In genomic region chr6:136510782-136511181, GRCh38 we compare ENCODE assay signal across 18 cellular contexts. TPM values are rescaled to one million over a fixed set of nuclear protein-coding genes. Genes with fewer than 3 reads are reported as not detected.
A peak's percentile ranks its signal among the peaks of the same experiment; 100 is the strongest.
DNase-seq lines count a peak whose midpoint lies in the region; ATAC-seq and TF ChIP-seq lines count a peak whose summit lies in the region.
"Had no signal": no experiment of that assay in that cellular context is flagged by ENCODE, and none has a peak within 500 bp of the region (broad histone marks: within the 10 kb centered on the region; RNA-seq: fewer than 3 reads in every experiment).

No MANE protein-coding gene starts in this region.

- no peak for ATAC-seq in WTC11
- ATAC-seq in stimulated activated effector memory CD8-positive, alpha-beta T cell treated with anti-CD3 and anti-CD28 coated beads, Interleukin-12 subunit alpha, Interleukin-12 subunit beta, amount 100 ng/mL, for 72 hours = peak; percentile 80
- ATAC-seq in HG03342 (IDR thresholded peaks at IDR 0.05; ENCODE audit: unreplicated experiment) = no peak
- no peak for ATAC-seq in GM21825 (IDR thresholded peaks at IDR 0.05; ENCODE audit: unreplicated experiment)

- H3K4me1 ChIP-seq in ascending aorta = no peaks in the 10 kb centered on the region
- H3K4me1 ChIP-seq: SJSA1 had no signal

- intact Hi-C loops in ascending aorta (cut with DNase I) = no loop called here

- H3K36me3 ChIP-seq in ascending aorta = no peaks in the 10 kb centered on the region
- H3K36me3 ChIP-seq: esophagus squamous epithelium, pancreas, SJSA1 had no signal

- POLR2A ChIA-PET in WTC11 (lab: Charles Lee) = no interaction called here

- no peaks in the 10 kb centered on the region for H3K27me3 ChIP-seq in ascending aorta
- H3K27me3 ChIP-seq: esophagus squamous epithelium, pancreas, SJSA1 had no signal

- TF ChIP-seq CTCF in WTC11 (IDR thresholded peaks at IDR 0.05) = no peak
- no peak for TF ChIP-seq CTCF in epithelial cell of esophagus (IDR thresholded peaks at IDR 0.05; ENCODE audit: insufficient read depth, low read depth, low read length, missing control alignments)
- no peak for TF ChIP-seq CTCF in ascending aorta (IDR thresholded peaks at IDR 0.05)

- peak; percentile 43 for DNase-seq in activated CD4-positive, alpha-beta T cell treated with anti-CD3 and anti-CD28 coated beads for 48 hours
- no peak for DNase-seq in activated CD4-positive, alpha-beta T cell treated with anti-CD3 and anti-CD28 coated beads for 1 hour
- DNase-seq in WTC11 (ENCODE audit: low spot score) = no peak
- peak; percentile 24 for DNase-seq in epithelial cell of esophagus (ENCODE audit: low read depth)
- no peak for DNase-seq in stimulated activated effector memory CD8-positive, alpha-beta T cell treated with anti-CD3 and anti-CD28 coated beads, Interleukin-12 subunit alpha, Interleukin-12 subunit beta, amount 100 ng/mL, for 72 hours (ENCODE audit: low spot score in 2 of 2)
- no peak for DNase-seq in ascending aorta (ENCODE audit: low spot score in 2 of 2)
- DNase-seq: CD8-positive, alpha-beta memory T cell; esophagus squamous epithelium; KG1; kidney glomerular epithelial cell; NCI-H1105; NCI-H345; pancreas; small intestine had no signal

- H3K27ac Mint-ChIP-seq in WTC11 = peak overlapping the region; percentile 1; the same call in 1 of the 2 replicates
- no peak overlapping the region for H3K27ac Mint-ChIP-seq in stimulated activated effector memory CD8-positive, alpha-beta T cell treated with anti-CD3 and anti-CD28 coated beads, Interleukin-12 subunit alpha, Interleukin-12 subunit beta, amount 100 ng/mL, for 72 hours

- no peaks in the 10 kb centered on the region for H3K9me3 ChIP-seq in ascending aorta
- H3K9me3 ChIP-seq: esophagus squamous epithelium, pancreas, SJSA1 had no signal

- no peaks in the 10 kb centered on the region for H3K27me3 Mint-ChIP-seq in WTC11 (ENCODE audit: low read depth)

- CTCF ChIA-PET in WTC11 (lab: Charles Lee) = no interaction called here

- H3K9me3 Mint-ChIP-seq in WTC11 = peaks cover 4% of the 10 kb centered on the region
- no peaks in the 10 kb centered on the region for H3K9me3 Mint-ChIP-seq in stimulated activated effector memory CD8-positive, alpha-beta T cell treated with anti-CD3 and anti-CD28 coated beads, Interleukin-12 subunit alpha, Interleukin-12 subunit beta, amount 100 ng/mL, for 72 hours
- H3K9me3 Mint-ChIP-seq: CD8-positive, alpha-beta memory T cell had no signal

- H3K4me3 ChIP-seq in epithelial cell of esophagus (ENCODE audit: low read length) (no peak overlapping the region), ascending aorta (no peak overlapping the region)
- H3K4me3 ChIP-seq: coronary artery, esophagus squamous epithelium, pancreas, SJSA1 had no signal

- peaks cover 33% of the 10 kb centered on the region for H3K4me1 Mint-ChIP-seq in WTC11
- H3K4me1 Mint-ChIP-seq in stimulated activated effector memory CD8-positive, alpha-beta T cell treated with anti-CD3 and anti-CD28 coated beads, Interleukin-12 subunit alpha, Interleukin-12 subunit beta, amount 100 ng/mL, for 72 hours = peaks cover 13% of the 10 kb centered on the region

- no peak overlapping the region for H3K27ac ChIP-seq in ascending aorta
- H3K27ac ChIP-seq: coronary artery, SJSA1 had no signal

- H3K36me3 Mint-ChIP-seq in WTC11 = peaks cover 26% of the 10 kb centered on the region
- H3K36me3 Mint-ChIP-seq in stimulated activated effector memory CD8-positive, alpha-beta T cell treated with anti-CD3 and anti-CD28 coated beads, Interleukin-12 subunit alpha, Interleukin-12 subunit beta, amount 100 ng/mL, for 72 hours = no peaks in the 10 kb centered on the region
- H3K36me3 Mint-ChIP-seq: CD8-positive, alpha-beta memory T cell had no signal

- no peak overlapping the region for H3K4me3 Mint-ChIP-seq in WTC11
- no peak overlapping the region for H3K4me3 Mint-ChIP-seq in stimulated activated effector memory CD8-positive, alpha-beta T cell treated with anti-CD3 and anti-CD28 coated beads, Interleukin-12 subunit alpha, Interleukin-12 subunit beta, amount 100 ng/mL, for 72 hours
- H3K4me3 Mint-ChIP-seq: CD8-positive, alpha-beta memory T cell had no signal

TF ChIP-seq in WTC11, 78 proteins besides CTCF, POLR2A, EP300 and RAD21:
- TF ChIP-seq SMAD4 (CRISPR knock-in tag; IDR thresholded peaks at IDR 0.05) = no peak
- TF ChIP-seq ZNF671 (CRISPR knock-in tag; IDR thresholded peaks at IDR 0.05) = no peak
- TF ChIP-seq ZNF281 (CRISPR knock-in tag; IDR thresholded peaks at IDR 0.05) = no peak
- no peak for TF ChIP-seq TCF7 (CRISPR knock-in tag; IDR thresholded peaks at IDR 0.05; ENCODE audit: low read depth)
- no peak for TF ChIP-seq MLX (CRISPR knock-in tag; IDR thresholded peaks at IDR 0.05)

RNA-seq across cellular contexts. Expression of gene MAP7, which starts 39.4 kb away (rescaled TPM):
- 56.6 to 60.5 TPM (median 59.1 TPM) in 3 replicates for total RNA-seq in WTC11 (2021)
- not detected for total RNA-seq in ascending aorta

Comparison
In these comparisons a context has a peak if more than half of its experiments do, and no peak if none do; other contexts are left out.
1. DNase-seq: peak in activated CD4-positive, alpha-beta T cell treated with anti-CD3 and anti-CD28 coated beads for 48 hours (single experiment) and epithelial cell of esophagus (single experiment); none in activated CD4-positive, alpha-beta T cell treated with anti-CD3 and anti-CD28 coated beads for 1 hour (single experiment), WTC11 (single experiment), stimulated activated effector memory CD8-positive, alpha-beta T cell treated with anti-CD3 and anti-CD28 coated beads, Interleukin-12 subunit alpha, Interleukin-12 subunit beta, amount 100 ng/mL, for 72 hours (0 of 2) and ascending aorta (0 of 2).
2. RNA of gene MAP7, which starts 39.4 kb away (total RNA-seq): 56.6 to 60.5 TPM in WTC11; not detected in ascending aorta (single experiment); every median in the first group is over 10 times any median in the second.